8 cellular contexts compared by ENCODE assay signal in genomic region chr12:47949441-47950341, GRCh38. TPM values are rescaled to one million over a fixed set of nuclear protein-coding genes. Genes with fewer than 3 reads are reported as not detected.
DNase-seq lines count a peak whose midpoint lies in the region; ATAC-seq and TF ChIP-seq lines count a peak whose summit lies in the region.

No MANE protein-coding gene starts in this region.

- H3K9me3 ChIP-seq in OCI-LY3 (ENCODE audit: insufficient read depth, low read length), result no peaks in the 10 kb centered on the region
- no peaks in the 10 kb centered on the region for H3K9me3 ChIP-seq in uterus

- no peaks in the 10 kb centered on the region for H3K79me2 ChIP-seq in OCI-LY3 (ENCODE audit: low read length)

- peaks cover 3% of the 10 kb centered on the region for H3K4me1 Mint-ChIP-seq in activated T-cell treated with anti-CD3 and anti-CD28 coated beads, Interleukin-2, amount 50 U/mL, for 24 hours (ENCODE audit: low read depth)
- H3K4me1 Mint-ChIP-seq in nephron progenitor cell, result peaks cover 62% of the 10 kb centered on the region

- no peak overlapping the region for H3K27ac Mint-ChIP-seq in activated T-cell treated with anti-CD3 and anti-CD28 coated beads, Interleukin-2, amount 50 U/mL, for 24 hours
- no peak overlapping the region for H3K27ac Mint-ChIP-seq in nephron progenitor cell

- peaks cover 7% of the 10 kb centered on the region for H3K27me3 Mint-ChIP-seq in activated T-cell treated with anti-CD3 and anti-CD28 coated beads, Interleukin-2, amount 50 U/mL, for 24 hours
- peaks cover 25% of the 10 kb centered on the region for H3K27me3 Mint-ChIP-seq in nephron progenitor cell (ENCODE audit: low read depth, poor library complexity)

- H4K20me1 ChIP-seq in OCI-LY3 (ENCODE audit: insufficient read depth, low read length), result no peaks in the 10 kb centered on the region

- DNase-seq in GDM1 (lab: John Stamatoyannopoulos, UW), result peak; percentile 47
- DNase-seq in HuH-7.5 (ENCODE audit: low spot score), result peak; percentile 92
- peak; percentile 56 for DNase-seq in activated T-cell treated with anti-CD3 and anti-CD28 coated beads, Interleukin-2, amount 50 U/mL, for 24 hours
- DNase-seq in fibroblast of the aortic adventitia (ENCODE audit: low read depth), result peak; percentile 81
- peak; percentile 85 for DNase-seq in nephron progenitor cell
- peak; percentile 51 to 67 for DNase-seq in uterus

- intact Hi-C loops in uterus (cut with DNase I; ENCODE audit: low total_unique reads), result no loop called here

- TF ChIP-seq CTCF in OCI-LY3 (IDR thresholded peaks at IDR 0.05; ENCODE audit: low read depth, low read length) (peak; percentile 82), fibroblast of the aortic adventitia (IDR thresholded peaks at IDR 0.05; ENCODE audit: insufficient read depth, low read length) (peak; percentile 94), nephron progenitor cell (IDR thresholded peaks at IDR 0.05) (peak; percentile 92), uterus (IDR thresholded peaks at IDR 0.05) (peak; percentile 66 to 74 (median 68))

- H3K27ac ChIP-seq in OCI-LY3 (ENCODE audit: low read length) (no peak overlapping the region), uterus (no peak overlapping the region)

- H3K27me3 ChIP-seq in OCI-LY3 (ENCODE audit: low read depth, low read length) (peaks cover 17% of the 10 kb centered on the region), uterus (no peaks in the 10 kb centered on the region)

- no peak overlapping the region for H3K9ac ChIP-seq in OCI-LY3 (ENCODE audit: low read length)

- no peaks in the 10 kb centered on the region for H3K36me3 Mint-ChIP-seq in activated T-cell treated with anti-CD3 and anti-CD28 coated beads, Interleukin-2, amount 50 U/mL, for 24 hours (ENCODE audit: low read depth)
- no peaks in the 10 kb centered on the region for H3K36me3 Mint-ChIP-seq in nephron progenitor cell (ENCODE audit: low read depth)

- no peak for ATAC-seq in HG03442 (IDR thresholded peaks at IDR 0.05; ENCODE audit: unreplicated experiment)

- no peak overlapping the region for H3K4me3 Mint-ChIP-seq in activated T-cell treated with anti-CD3 and anti-CD28 coated beads, Interleukin-2, amount 50 U/mL, for 24 hours
- no peak overlapping the region for H3K4me3 Mint-ChIP-seq in nephron progenitor cell

- H2AFZ ChIP-seq in OCI-LY3 (ENCODE audit: low read depth, low read length), result 0 out of 2 replicates have a peak overlapping the region, but pooled peaks have one; percentile 14

- TF ChIP-seq POLR2A in uterus (IDR thresholded peaks at IDR 0.05), result no peak

- H3K36me3 ChIP-seq in OCI-LY3 (replicated peaks; ENCODE audit: low read depth, low read length) (no peaks in the 10 kb centered on the region), uterus (no peaks in the 10 kb centered on the region)

- no peak overlapping the region for H3K4me3 ChIP-seq in OCI-LY3 (ENCODE audit: low read length)
- H3K4me3 ChIP-seq in fibroblast of the aortic adventitia (ENCODE audit: low read depth, low read length), result no peak overlapping the region
- H3K4me3 ChIP-seq in uterus, result no peak overlapping the region

- H3K4me2 ChIP-seq in OCI-LY3 (ENCODE audit: low read length), result no peak overlapping the region

- H3K4me1 ChIP-seq in OCI-LY3 (ENCODE audit: low read length) (no peaks in the 10 kb centered on the region), uterus (no peaks in the 10 kb centered on the region)

- no peaks in the 10 kb centered on the region for H3K9me3 Mint-ChIP-seq in activated T-cell treated with anti-CD3 and anti-CD28 coated beads, Interleukin-2, amount 50 U/mL, for 24 hours
- H3K9me3 Mint-ChIP-seq in nephron progenitor cell, result no peaks in the 10 kb centered on the region

RNA-seq across cellular contexts. Expression of gene TMEM106C, which starts 13.7 kb away (rescaled TPM):
- total RNA-seq in fibroblast of the aortic adventitia (ENCODE audit: low replicate concordance) (13.4 and 90.7 TPM in 2 replicates), uterus (100 to 1,000 TPM in 1 of 4 donors, 10 to 100 TPM in 3; 54.9 to 157 (median 77.6) TPM)

RNA-seq across cellular contexts. Expression of gene VDR, which starts 44.9 kb away (rescaled TPM):
- 5.0 and 12.5 TPM in 2 replicates for total RNA-seq in fibroblast of the aortic adventitia (ENCODE audit: low replicate concordance)
- total RNA-seq in uterus, result 1 to 10 TPM in 1 of 4 donors, under 1 TPM in 3; 0.26 to 2.0 (median 0.49) TPM

RNA-seq across cellular contexts. Expression of gene COL2A1, which starts 54.6 kb away (rescaled TPM):
- not detected in 2 replicates for total RNA-seq in fibroblast of the aortic adventitia (ENCODE audit: low replicate concordance)
- 1 to 10 TPM in 1 of 4 donors, under 1 TPM in 1, not detected in 2; 0.15 to 1.9 TPM for total RNA-seq in uterus
